In the genomic region with DNA sequence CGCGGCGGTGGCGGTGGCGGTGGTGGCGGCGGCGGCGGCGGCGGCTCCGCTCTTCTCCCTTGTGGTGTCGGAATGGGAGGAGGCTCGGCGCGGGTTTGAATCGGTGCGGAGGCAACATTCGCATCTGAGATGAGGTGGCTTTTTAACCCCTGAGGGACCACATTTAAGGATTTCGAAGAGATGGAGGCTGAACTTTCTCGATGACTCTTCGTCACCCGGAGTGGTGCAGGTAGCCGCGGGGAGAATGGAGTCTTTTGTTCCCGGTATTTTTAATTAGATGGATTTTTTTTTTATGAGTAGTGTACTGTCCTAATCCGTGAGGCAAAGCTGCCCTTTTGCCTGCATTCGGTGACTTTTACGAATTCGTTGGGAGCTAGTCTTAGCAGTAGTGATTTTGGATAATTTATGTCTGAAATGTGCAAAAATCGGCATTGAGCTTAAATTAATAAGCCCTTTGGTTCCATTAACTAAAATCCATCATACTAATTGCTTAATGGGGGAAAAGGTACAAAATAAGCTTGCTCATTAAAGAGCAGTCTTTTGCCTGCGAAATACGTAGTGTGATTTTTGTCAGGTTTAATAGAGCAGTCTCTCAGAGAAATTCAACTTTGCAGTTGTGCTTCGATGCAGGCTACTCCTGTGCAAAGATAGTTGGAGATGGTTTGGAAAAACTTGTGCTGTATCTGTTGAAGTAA, we compare ENCODE assay signal across 1 cellular context.
TF ChIP-seq lines count a peak whose summit lies in the region.

No MANE protein-coding gene starts in this region.

TF ChIP-seq in IMR-90, 13 proteins besides CTCF, POLR2A, EP300 and RAD21 (continued from another document):
- no peak for TF ChIP-seq ELK1 (IDR thresholded peaks at IDR 0.05; ENCODE audit: borderline replicate concordance, low read depth, low read length)
- TF ChIP-seq MXI1 (IDR thresholded peaks at IDR 0.05; ENCODE audit: borderline replicate concordance, low read depth, low read length) = no peak
- TF ChIP-seq CHD1 (IDR thresholded peaks at IDR 0.05; ENCODE audit: low read depth, low read length) = no peak
- TF ChIP-seq NFE2L2 (IDR thresholded peaks at IDR 0.05; ENCODE audit: low read depth, low read length) = no peak
- TF ChIP-seq USF2 (IDR thresholded peaks at IDR 0.05; ENCODE audit: low read depth, low read length) = no peak
- no peak for TF ChIP-seq RFX5 (IDR thresholded peaks at IDR 0.05; ENCODE audit: low read depth, low read length)
